35 cellular contexts compared by ENCODE assay signal in genomic region chr3:149058199-149058598, GRCh38.
"Had no signal": no experiment of that assay in that cellular context is flagged by ENCODE, and none has a peak within 500 bp of the region (broad histone marks: within the 10 kb centered on the region; RNA-seq: fewer than 3 reads in every experiment).

No MANE protein-coding gene starts in this region.

- H3K4me3 ChIP-seq: SK-N-MC had no signal

- DNase-seq: activated B cell treated with CpG ODN at 0.5 μM for 24 hours; activated CD4-positive, alpha-beta T cell treated with anti-CD3 and anti-CD28 coated beads for 1 hour; activated CD4-positive, alpha-beta T cell treated with anti-CD3 and anti-CD28 coated beads, Interleukin-2, amount 10 ng/mL, durations not matched to agents 24 days and 14 days; activated CD4-positive, alpha-beta T cell treated with anti-CD3 and anti-CD28 coated beads, Interleukin-2, amount 50 U/mL, for 48 hours; activated CD8-positive, alpha-beta memory T cell treated with anti-CD3 and anti-CD28 coated beads, Interleukin-2, amount 10 ng/mL, durations not matched to agents 7 days and 5 days; activated gamma-delta T cell; activated naive CD4-positive, alpha-beta T cell treated with anti-CD3 and anti-CD28 coated beads for 36 hours; activated T-cell treated with anti-CD3 and anti-CD28 coated beads, Interleukin-2, amount 50 U/mL, for 24 hours; amygdala; MV-4-11; NCI-H1092 treated with DMSO at 0.1 percent for 48 hours; NCI-H1417 treated with DMSO at 0.1 percent for 48 hours; NCI-H1694; NCI-H2029; NCI-H2107; NCI-H2171 treated with DMSO at 0.1 percent for 48 hours; NCI-H226; NCI-H526; NCI-H774; NK-92 treated with Interleukin-12 subunit alpha and Interleukin-12 subunit beta, amount 100 ng/mL, for 24 hours; OCI-M1; RPMI8226; T-cell; T-helper 2 cell; T1000 had no signal

- H3K4me3 Mint-ChIP-seq: activated B cell treated with CpG ODN at 0.5 μM for 24 hours; activated CD4-positive, alpha-beta T cell treated with anti-CD3 and anti-CD28 coated beads, Interleukin-2, amount 10 ng/mL, durations not matched to agents 24 days and 14 days; activated CD8-positive, alpha-beta memory T cell treated with anti-CD3 and anti-CD28 coated beads, Interleukin-2, amount 10 ng/mL, durations not matched to agents 7 days and 5 days; activated naive CD4-positive, alpha-beta T cell treated with anti-CD3 and anti-CD28 coated beads for 36 hours; activated naive CD8-positive, alpha-beta T cell; activated T-cell treated with anti-CD3 and anti-CD28 coated beads, Interleukin-2, amount 50 U/mL, for 24 hours; activated T-helper 1 cell treated with anti-CD3 and anti-CD28 coated beads, Interleukin-12 subunit alpha, Interleukin-12 subunit beta, Interleukin-2, Interleukin-4 antibody, amounts not matched to agents 30 ng/mL and 10 ng/mL and 1 ng/mL, durations not matched to agents 14 hours and 24 hours and 36 hours; brain; dendritic cell treated with granulocyte-macrophage colony-stimulating factor and Interleukin-4, amounts not matched to agents 40 ng/mL and 50 ng/mL, for 4 days; T-cell had no signal

- H3K27ac Mint-ChIP-seq: activated B cell treated with CpG ODN at 0.5 μM for 24 hours; activated CD4-positive, alpha-beta T cell treated with anti-CD3 and anti-CD28 coated beads, Interleukin-2, amount 10 ng/mL, durations not matched to agents 24 days and 14 days; activated CD8-positive, alpha-beta memory T cell treated with anti-CD3 and anti-CD28 coated beads, Interleukin-2, amount 10 ng/mL, durations not matched to agents 7 days and 5 days; activated naive CD4-positive, alpha-beta T cell treated with anti-CD3 and anti-CD28 coated beads for 36 hours; activated naive CD8-positive, alpha-beta T cell; activated T-cell treated with anti-CD3 and anti-CD28 coated beads, Interleukin-2, amount 50 U/mL, for 24 hours; activated T-helper 1 cell treated with anti-CD3 and anti-CD28 coated beads, Interleukin-12 subunit alpha, Interleukin-12 subunit beta, Interleukin-2, Interleukin-4 antibody, amounts not matched to agents 30 ng/mL and 10 ng/mL and 1 ng/mL, durations not matched to agents 14 hours and 24 hours and 36 hours; dendritic cell treated with granulocyte-macrophage colony-stimulating factor and Interleukin-4, amounts not matched to agents 40 ng/mL and 50 ng/mL, for 4 days; T-cell had no signal

- FAIRE-seq: astrocyte, colon, TTC549 had no signal

- ATAC-seq: activated CD8-positive, alpha-beta memory T cell treated with anti-CD3 and anti-CD28 coated beads, Interleukin-2, amount 10 ng/mL, durations not matched to agents 7 days and 5 days; Panc1; Right ventricle myocardium inferior; T-cell had no signal

- H3K4me1 Mint-ChIP-seq: activated B cell treated with CpG ODN at 0.5 μM for 24 hours; activated CD8-positive, alpha-beta memory T cell treated with anti-CD3 and anti-CD28 coated beads, Interleukin-2, amount 10 ng/mL, durations not matched to agents 7 days and 5 days; brain; T-cell had no signal

- H3K27me3 Mint-ChIP-seq: activated B cell treated with CpG ODN at 0.5 μM for 24 hours; activated CD4-positive, alpha-beta T cell treated with anti-CD3 and anti-CD28 coated beads, Interleukin-2, amount 10 ng/mL, durations not matched to agents 24 days and 14 days; activated CD8-positive, alpha-beta memory T cell treated with anti-CD3 and anti-CD28 coated beads, Interleukin-2, amount 10 ng/mL, durations not matched to agents 7 days and 5 days; activated naive CD8-positive, alpha-beta T cell; activated T-cell treated with anti-CD3 and anti-CD28 coated beads, Interleukin-2, amount 50 U/mL, for 24 hours; brain; dendritic cell treated with granulocyte-macrophage colony-stimulating factor and Interleukin-4, amounts not matched to agents 40 ng/mL and 50 ng/mL, for 4 days; T-cell had no signal

- H3K27ac ChIP-seq: SK-N-MC had no signal

- H3K9me3 Mint-ChIP-seq: activated naive CD4-positive, alpha-beta T cell treated with anti-CD3 and anti-CD28 coated beads for 36 hours; activated T-cell treated with anti-CD3 and anti-CD28 coated beads, Interleukin-2, amount 50 U/mL, for 24 hours; dendritic cell treated with granulocyte-macrophage colony-stimulating factor and Interleukin-4, amounts not matched to agents 40 ng/mL and 50 ng/mL, for 4 days had no signal
